Comparison of ENCODE assay signal across 13 cellular contexts in the genomic region with DNA sequence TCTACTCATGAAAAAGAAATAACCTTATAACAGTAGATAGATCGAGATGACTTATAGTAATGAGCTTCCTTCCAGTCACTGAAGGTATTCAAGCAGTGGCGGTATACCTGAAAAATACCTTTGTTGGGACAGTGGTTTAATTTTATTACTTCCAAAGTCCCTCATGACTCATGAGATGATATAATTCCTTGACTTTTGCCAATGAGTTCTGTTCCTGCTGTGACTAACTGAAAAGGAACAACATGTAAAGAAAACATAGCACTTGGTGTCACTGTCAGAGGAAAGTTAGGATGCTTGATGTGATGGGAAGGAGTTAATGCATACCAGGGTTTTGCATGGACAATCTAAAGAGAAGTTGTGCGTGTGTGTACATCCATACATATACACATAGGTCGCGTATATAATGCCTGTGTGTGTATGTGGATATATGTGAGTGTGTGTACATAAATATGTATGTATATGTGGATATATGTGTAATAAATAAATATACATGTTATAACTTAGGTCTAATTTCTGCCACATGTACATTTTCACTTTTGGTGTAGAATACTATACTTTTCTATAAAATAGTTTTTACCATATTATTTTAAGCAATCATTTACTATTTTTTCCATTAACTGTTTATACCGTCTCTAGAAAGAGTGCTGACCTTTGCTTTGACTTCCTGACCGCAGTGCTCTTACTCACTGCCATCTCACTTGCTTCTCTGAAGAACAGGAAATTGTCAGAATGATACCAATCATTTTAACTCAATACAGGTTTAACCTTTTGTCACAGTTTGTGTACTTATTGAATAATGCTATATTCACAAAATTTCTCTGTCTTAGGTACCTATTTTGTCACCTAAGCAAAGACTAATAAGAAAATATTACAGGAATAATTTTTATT. TPM values are rescaled to one million over a fixed set of nuclear protein-coding genes. Genes with fewer than 3 reads are reported as not detected.
DNase-seq lines count a peak whose midpoint lies in the region; ATAC-seq and TF ChIP-seq lines count a peak whose summit lies in the region.
"Had no signal": no experiment of that assay in that cellular context is flagged by ENCODE, and none has a peak within 500 bp of the region (broad histone marks: within the 10 kb centered on the region; RNA-seq: fewer than 3 reads in every experiment).

No MANE protein-coding gene starts in this region.

- intact Hi-C loops in activated T-helper 1 cell treated with anti-CD3 and anti-CD28 coated beads, Interleukin-12 subunit alpha, Interleukin-12 subunit beta, Interleukin-2, Interleukin-4 antibody, amounts not matched to agents 30 ng/mL and 10 ng/mL and 1 ng/mL, durations not matched to agents 14 hours and 24 hours and 36 hours (cut with micrococcal nuclease): loop anchor here (1.0 kb wide), 2 partner anchors 12 to 15 kb away; a partner anchor contains a TSS
- intact Hi-C loops in left ventricle myocardium superior (cut with micrococcal nuclease): no loop called here

- no peaks in the 10 kb centered on the region for H3K9me3 ChIP-seq in HEK293 (ENCODE audit: control insufficient read depth, insufficient read depth, low read depth, low read length)
- H3K9me3 ChIP-seq: Caco-2 had no signal

- no peaks in the 10 kb centered on the region for H3K9me3 Mint-ChIP-seq in activated T-helper 1 cell treated with anti-CD3 and anti-CD28 coated beads, Interleukin-12 subunit alpha, Interleukin-12 subunit beta, Interleukin-2, Interleukin-4 antibody, amounts not matched to agents 30 ng/mL and 10 ng/mL and 1 ng/mL, durations not matched to agents 14 hours and 24 hours and 36 hours
- H3K9me3 Mint-ChIP-seq: nephron, type B pancreatic cell had no signal

- H3K4me1 Mint-ChIP-seq in activated T-helper 1 cell treated with anti-CD3 and anti-CD28 coated beads, Interleukin-12 subunit alpha, Interleukin-12 subunit beta, Interleukin-2, Interleukin-4 antibody, amounts not matched to agents 30 ng/mL and 10 ng/mL and 1 ng/mL, durations not matched to agents 14 hours and 24 hours and 36 hours (ENCODE audit: low read depth): peaks cover 37% of the 10 kb centered on the region
- H3K4me1 Mint-ChIP-seq: nephron had no signal

- ATAC-seq in left ventricle myocardium superior (no peak), HG03521 (IDR thresholded peaks at IDR 0.05; ENCODE audit: unreplicated experiment) (no peak), omental fat pad (ENCODE audit: low FRiP score) (no peak)

- H3K27ac ChIP-seq in HEK293 (ENCODE audit: extremely low read depth, low read depth, low read length): no peak overlapping the region
- H3K27ac ChIP-seq: HL-60 had no signal

- H3K4me3 Mint-ChIP-seq in activated T-helper 1 cell treated with anti-CD3 and anti-CD28 coated beads, Interleukin-12 subunit alpha, Interleukin-12 subunit beta, Interleukin-2, Interleukin-4 antibody, amounts not matched to agents 30 ng/mL and 10 ng/mL and 1 ng/mL, durations not matched to agents 14 hours and 24 hours and 36 hours: no peak overlapping the region
- H3K4me3 Mint-ChIP-seq: nephron, type B pancreatic cell had no signal

- CTCF ChIA-PET in HEK293 (lab: Yijun Ruan, JAX): no interaction called here

- H3K36me3 Mint-ChIP-seq in activated T-helper 1 cell treated with anti-CD3 and anti-CD28 coated beads, Interleukin-12 subunit alpha, Interleukin-12 subunit beta, Interleukin-2, Interleukin-4 antibody, amounts not matched to agents 30 ng/mL and 10 ng/mL and 1 ng/mL, durations not matched to agents 14 hours and 24 hours and 36 hours (ENCODE audit: low read depth): peaks cover 40% of the 10 kb centered on the region

- no peak overlapping the region for H3K4me3 ChIP-seq in HEK293 (ENCODE audit: low read depth, low read length)
- no peak overlapping the region for H3K4me3 ChIP-seq in fibroblast of the aortic adventitia (ENCODE audit: low read depth, low read length)

- TF ChIP-seq CTCF in HEK293 (tag by site-specific recombination; IDR thresholded peaks at IDR 0.05): no peak
- no peak for TF ChIP-seq CTCF in fibroblast of the aortic adventitia (IDR thresholded peaks at IDR 0.05; ENCODE audit: insufficient read depth, low read length)
- TF ChIP-seq CTCF in omental fat pad (IDR thresholded peaks at IDR 0.05): no peak

- peaks cover 7 to 63% of the 10 kb centered on the region in 2 experiments for H3K36me3 ChIP-seq in HEK293 (ENCODE audit: control insufficient read depth in 2 of 2, insufficient read depth in 1 of 2, low read length in 2 of 2)

- H3K27ac Mint-ChIP-seq in activated T-helper 1 cell treated with anti-CD3 and anti-CD28 coated beads, Interleukin-12 subunit alpha, Interleukin-12 subunit beta, Interleukin-2, Interleukin-4 antibody, amounts not matched to agents 30 ng/mL and 10 ng/mL and 1 ng/mL, durations not matched to agents 14 hours and 24 hours and 36 hours: peak overlapping the region; percentile 68
- H3K27ac Mint-ChIP-seq: nephron, type B pancreatic cell had no signal

- DNase-seq in AG08395 (ENCODE audit: low spot score) (peak; percentile 16), fibroblast of the aortic adventitia (ENCODE audit: low read depth) (peak; percentile 9), left ventricle myocardium superior (no peak), NAMALWA (ENCODE audit: low spot score) (no peak), omental fat pad (ENCODE audit: low spot score) (no peak)
- DNase-seq in activated T-helper 1 cell treated with anti-CD3 and anti-CD28 coated beads, Interleukin-12 subunit alpha, Interleukin-12 subunit beta, Interleukin-2, Interleukin-4 antibody, amounts not matched to agents 30 ng/mL and 10 ng/mL and 1 ng/mL, durations not matched to agents 14 hours and 24 hours and 36 hours (ENCODE audit: low spot score): no peak
- DNase-seq: Caco-2, NCI-H2029 had no signal

- no peaks in the 10 kb centered on the region for H3K4me1 ChIP-seq in HEK293 (ENCODE audit: control insufficient read depth, insufficient read depth, low read length)
- H3K4me1 ChIP-seq: Caco-2 had no signal

- H3K27me3 Mint-ChIP-seq in activated T-helper 1 cell treated with anti-CD3 and anti-CD28 coated beads, Interleukin-12 subunit alpha, Interleukin-12 subunit beta, Interleukin-2, Interleukin-4 antibody, amounts not matched to agents 30 ng/mL and 10 ng/mL and 1 ng/mL, durations not matched to agents 14 hours and 24 hours and 36 hours (ENCODE audit: insufficient read depth): no peaks in the 10 kb centered on the region
- H3K27me3 Mint-ChIP-seq: type B pancreatic cell had no signal

- POLR2A ChIA-PET in HEK293 (lab: Yijun Ruan, JAX): interaction anchor here (1.2 kb wide), 1 partner anchor 13 kb away, joined by 3 read pairs; a partner anchor contains a TSS

TF ChIP-seq in HEK293, 187 proteins besides CTCF, POLR2A, EP300 and RAD21 (continues in another document):
- no peak for TF ChIP-seq ZNF366 (tag by site-specific recombination; conservative IDR thresholded peaks at IDR 0.05)
- 0 out of 2 replicates have a peak, but pooled peaks have one; percentile 30 for TF ChIP-seq ZNF600 (tag by site-specific recombination; IDR thresholded peaks at IDR 0.05)
- TF ChIP-seq FEZF1 (tag by site-specific recombination; IDR thresholded peaks at IDR 0.05): peak; percentile 71
- TF ChIP-seq ZNF670 (tag by site-specific recombination; IDR thresholded peaks at IDR 0.05; ENCODE audit: low read depth): no peak
- TF ChIP-seq PRDM1 (tag by site-specific recombination; IDR thresholded peaks at IDR 0.05): peak; percentile 40; the same call in 1 of the 2 replicates
- TF ChIP-seq ZNF10 (tag by site-specific recombination; IDR thresholded peaks at IDR 0.05): no peak
- TF ChIP-seq KLF7 (tag by site-specific recombination; IDR thresholded peaks at IDR 0.05; ENCODE audit: borderline replicate concordance): no peak
- TF ChIP-seq ZNF777 (tag by site-specific recombination; IDR thresholded peaks at IDR 0.05; ENCODE audit: borderline replicate concordance): no peak
- no peak for TF ChIP-seq ZNF202 (tag by site-specific recombination; IDR thresholded peaks at IDR 0.05; ENCODE audit: borderline replicate concordance)
- no peak for TF ChIP-seq ZBTB21 (tag by site-specific recombination; IDR thresholded peaks at IDR 0.05)
- TF ChIP-seq WT1 (tag by site-specific recombination; IDR thresholded peaks at IDR 0.05): no peak
- TF ChIP-seq ZNF776 (tag by site-specific recombination; IDR thresholded peaks at IDR 0.05; ENCODE audit: borderline replicate concordance): no peak
- no peak for TF ChIP-seq SP3 (tag by site-specific recombination; IDR thresholded peaks at IDR 0.05)
- no peak for TF ChIP-seq TCF7L2 (IDR thresholded peaks at IDR 0.05; ENCODE audit: borderline replicate concordance, low read depth, low read length)
- no peak for TF ChIP-seq SETDB1 (IDR thresholded peaks at IDR 0.05; ENCODE audit: insufficient read length, low read length)

RNA-seq across cellular contexts. Expression of a gene that starts 12.6 kb away (rescaled TPM):
- 82.5 and 86.5 TPM in 2 replicates for total RNA-seq in activated T-helper 1 cell treated with anti-CD3 and anti-CD28 coated beads, Interleukin-12 subunit alpha, Interleukin-12 subunit beta, Interleukin-2, Interleukin-4 antibody, amounts not matched to agents 30 ng/mL and 10 ng/mL and 1 ng/mL, durations not matched to agents 14 hours and 24 hours and 36 hours
- total RNA-seq in fibroblast of the aortic adventitia (ENCODE audit: low replicate concordance) (39.7 and 45.6 TPM in 2 replicates), left ventricle myocardium superior (43.5 TPM), omental fat pad (100 to 1,000 TPM in 1 of 4 donors, 10 to 100 TPM in 3; 50.3 to 108 (median 81.0) TPM)

RNA-seq across cellular contexts. Expression of a gene that starts 14.9 kb away (rescaled TPM):
- total RNA-seq in activated T-helper 1 cell treated with anti-CD3 and anti-CD28 coated beads, Interleukin-12 subunit alpha, Interleukin-12 subunit beta, Interleukin-2, Interleukin-4 antibody, amounts not matched to agents 30 ng/mL and 10 ng/mL and 1 ng/mL, durations not matched to agents 14 hours and 24 hours and 36 hours: 49.7 and 52.1 TPM in 2 replicates
- total RNA-seq in fibroblast of the aortic adventitia (ENCODE audit: low replicate concordance) (28.0 and 33.5 TPM in 2 replicates), left ventricle myocardium superior (14.1 TPM), omental fat pad (10 to 100 TPM; 13.0 to 19.4 (median 15.6) TPM)

RNA-seq across cellular contexts. Expression of a gene that starts 15.0 kb away (rescaled TPM):
- 3.9 and 4.1 TPM in 2 replicates for total RNA-seq in activated T-helper 1 cell treated with anti-CD3 and anti-CD28 coated beads, Interleukin-12 subunit alpha, Interleukin-12 subunit beta, Interleukin-2, Interleukin-4 antibody, amounts not matched to agents 30 ng/mL and 10 ng/mL and 1 ng/mL, durations not matched to agents 14 hours and 24 hours and 36 hours
- 4.0 and 6.5 TPM in 2 replicates for total RNA-seq in fibroblast of the aortic adventitia (ENCODE audit: low replicate concordance)
- 1.0 TPM for total RNA-seq in left ventricle myocardium superior
- 1 to 10 TPM in 2 of 4 donors, under 1 TPM in 2; 0.94 to 2.5 (median 1.2) TPM for total RNA-seq in omental fat pad

Comparison
In these comparisons a context has a peak if more than half of its experiments do, and no peak if none do; other contexts are left out.
1. DNase-seq: peak in AG08395 (single experiment) and fibroblast of the aortic adventitia (single experiment); none in activated T-helper 1 cell treated with anti-CD3 and anti-CD28 coated beads, Interleukin-12 subunit alpha, Interleukin-12 subunit beta, Interleukin-2, Interleukin-4 antibody, amounts not matched to agents 30 ng/mL and 10 ng/mL and 1 ng/mL, durations not matched to agents 14 hours and 24 hours and 36 hours (single experiment), left ventricle myocardium superior (single experiment), NAMALWA (single experiment) and omental fat pad (single experiment).